Comparison of ENCODE assay signal across 9 cellular contexts in genomic region chrX:48468247-48468671, GRCh38. TPM values are rescaled to one million over a fixed set of nuclear protein-coding genes. Genes with fewer than 3 reads are reported as not detected.
DNase-seq lines count a peak whose midpoint lies in the region; ATAC-seq and TF ChIP-seq lines count a peak whose summit lies in the region.
"Had no signal": no experiment of that assay in that cellular context is flagged by ENCODE, and none has a peak within 500 bp of the region (broad histone marks: within the 10 kb centered on the region; RNA-seq: fewer than 3 reads in every experiment).

No MANE protein-coding gene starts in this region.

- peaks cover 40% of the 10 kb centered on the region for H3K27me3 Mint-ChIP-seq in nephron progenitor cell (ENCODE audit: low read depth, poor library complexity)

- no peaks in the 10 kb centered on the region for H3K27me3 ChIP-seq in mammary epithelial cell (ENCODE audit: insufficient read depth, low read length)

- H3K9ac ChIP-seq in mammary epithelial cell (ENCODE audit: insufficient read depth, low read length), result no peak overlapping the region

- no peaks in the 10 kb centered on the region for H3K36me3 Mint-ChIP-seq in nephron progenitor cell (ENCODE audit: low read depth)

- POLR2A ChIA-PET in RWPE1 (lab: Yijun Ruan, JAX; ENCODE audit: low non-redundant PET), result no interaction called here

- H3K27ac ChIP-seq in RWPE1 (peak overlapping the region; percentile 84), mammary epithelial cell (ENCODE audit: insufficient read depth, low read depth, low read length) (no peak overlapping the region)
- H3K27ac ChIP-seq: A549 had no signal

- H3K4me1 Mint-ChIP-seq in nephron progenitor cell, result peaks cover 45% of the 10 kb centered on the region

- CTCF ChIA-PET in RWPE1 (lab: Yijun Ruan, JAX), result no interaction called here
- CTCF ChIA-PET in mammary epithelial cell (lab: Charles Lee; ENCODE audit: low non-redundant PET), result no interaction called here

- BruUV-seq in mammary epithelial cell (replicated peaks; lab: Mats Ljungman, UMichigan), result no TSS peak

- peaks cover 63% of the 10 kb centered on the region for H3K9me3 Mint-ChIP-seq in nephron progenitor cell

- peak overlapping the region; percentile 23 for H2AFZ ChIP-seq in mammary epithelial cell (ENCODE audit: low read depth, low read length)

- DNase-seq in NCI-H146 (lab: John Stamatoyannopoulos, UW) (peak; percentile 23), NCI-H146 treated with DMSO at 0.1 percent for 48 hours (lab: John Stamatoyannopoulos, UW; ENCODE audit: unreplicated experiment) (no peak), RWPE1 (ENCODE audit: low spot score) (no peak), mammary epithelial cell (no peak), nephron progenitor cell (peak; percentile 14), mesenteric fat pad (ENCODE audit: low spot score) (no peak)

- TF ChIP-seq CTCF in RWPE1 (conservative IDR thresholded peaks at IDR 0.05; ENCODE audit: low read depth), result no peak
- no peak for TF ChIP-seq CTCF in mammary epithelial cell (conservative IDR thresholded peaks at IDR 0.05 in 1 of 2, IDR thresholded peaks at IDR 0.05 in 1 of 2; ENCODE audit: extremely low read depth in 1 of 2, insufficient read depth in 1 of 2, low read depth in 1 of 2, low read length in 2 of 2)
- TF ChIP-seq CTCF in nephron progenitor cell (IDR thresholded peaks at IDR 0.05), result no peak

- H3K9me3 ChIP-seq in mammary epithelial cell (replicated peaks; ENCODE audit: insufficient read depth, low read length), result no peaks in the 10 kb centered on the region
- H3K9me3 ChIP-seq: A549 had no signal

- 39% methylated on average over 7 of the region's 18 CpGs for WGBS in mammary epithelial cell (ENCODE audit: low coverage, missing lambda C conversion rate)

- no peak overlapping the region for H3K4me3 ChIP-seq in mammary epithelial cell (replicated peaks in 1 of 3; ENCODE audit: insufficient read depth in 1 of 3, low read depth in 2 of 3, low read length in 3 of 3)
- H3K4me3 ChIP-seq: A549 had no signal

- no peak overlapping the region for H3K4me2 ChIP-seq in mammary epithelial cell (ENCODE audit: insufficient read depth, low read depth, low read length)
- H3K4me2 ChIP-seq: A549 had no signal

- no peak overlapping the region for H3K27ac Mint-ChIP-seq in nephron progenitor cell

- in situ Hi-C loops in mammary epithelial cell (cut with MboI; ENCODE audit: low sequenced_read_pairs in 2 of 2), result no loop called here

- no peaks in the 10 kb centered on the region for H4K20me1 ChIP-seq in mammary epithelial cell (ENCODE audit: insufficient read depth, low read length)

- H3K36me3 ChIP-seq in mammary epithelial cell (ENCODE audit: insufficient read depth, low read length), result no peaks in the 10 kb centered on the region

- ATAC-seq in GM18520 (IDR thresholded peaks at IDR 0.05; ENCODE audit: unreplicated experiment) (no peak), HG02571 (IDR thresholded peaks at IDR 0.05; ENCODE audit: unreplicated experiment) (no peak)
- ATAC-seq: A549 had no signal

- H3K4me3 Mint-ChIP-seq in nephron progenitor cell, result peak overlapping the region; percentile 76

- no peaks in the 10 kb centered on the region for H3K79me2 ChIP-seq in mammary epithelial cell (ENCODE audit: insufficient read depth, low read length)

- dilution Hi-C loops in mammary epithelial cell (cut with HindIII; ENCODE audit: low sequenced_read_pairs), result no loop called here

- intact Hi-C loops in mammary epithelial cell (cut with micrococcal nuclease), result no loop called here

- peaks cover 16% of the 10 kb centered on the region for H3K4me1 ChIP-seq in mammary epithelial cell (ENCODE audit: insufficient read depth, low read length)
- H3K4me1 ChIP-seq: A549 had no signal

RNA-seq across cellular contexts. Expression of gene SLC38A5, which starts 1.8 kb away (rescaled TPM):
- total RNA-seq in mammary epithelial cell (1 to 10 TPM; 1.5 to 4.5 TPM), mesenteric fat pad (4.4 TPM)
- 2.1 TPM for polyA plus RNA-seq in mammary epithelial cell
- 18.6 TPM for polyA minus RNA-seq in mammary epithelial cell

RNA-seq across cellular contexts. Expression of gene FTSJ1, which starts 7.7 kb away (rescaled TPM):
- total RNA-seq in mammary epithelial cell (100 to 1,000 TPM; 112 to 126 TPM), mesenteric fat pad (40.4 TPM)
- polyA plus RNA-seq in mammary epithelial cell, result 113 TPM
- polyA minus RNA-seq in mammary epithelial cell, result 117 TPM

RNA-seq across cellular contexts. Expression of gene PORCN, which starts 40.5 kb away (rescaled TPM):
- total RNA-seq in mammary epithelial cell (100 to 1,000 TPM in 1 of 2 donors, 10 to 100 TPM in 1; 36.2 to 113 TPM), mesenteric fat pad (7.8 TPM)
- polyA plus RNA-seq in mammary epithelial cell, result 86.4 TPM
- polyA minus RNA-seq in mammary epithelial cell, result 111 TPM

RNA-seq across cellular contexts. Expression of gene EBP, which starts 53.3 kb away (rescaled TPM):
- 100 to 1,000 TPM in 1 of 2 donors, 10 to 100 TPM in 1; 86.4 to 292 TPM for total RNA-seq in mammary epithelial cell
- polyA plus RNA-seq in mammary epithelial cell, result 538 TPM
- polyA minus RNA-seq in mammary epithelial cell, result 972 TPM
- total RNA-seq in mesenteric fat pad, result 18.8 TPM

RNA-seq across cellular contexts. Expression of gene SSX4B, which starts 56.5 kb away (rescaled TPM):
- total RNA-seq in mammary epithelial cell (not detected), mesenteric fat pad (not detected)
- not detected for polyA plus RNA-seq in mammary epithelial cell
- polyA minus RNA-seq in mammary epithelial cell, result not detected
- polyA plus RNA-seq: A549 had no signal

Comparison
In these comparisons a context has a peak if more than half of its experiments do, and no peak if none do; other contexts are left out.
1. DNase-seq: peak in NCI-H146 (single experiment) and nephron progenitor cell (single experiment); none in NCI-H146 treated with DMSO at 0.1 percent for 48 hours (single experiment), RWPE1 (single experiment), mammary epithelial cell (single experiment) and mesenteric fat pad (single experiment).